ENCODE assay signal across 1 cellular context in genomic region chr14:93184391-93185332, GRCh38.
TF ChIP-seq lines count a peak whose summit lies in the region.

TSS of gene LYSET (plus strand) at chr14:93185317. CDS start at chr14:93185406, 89 bp downstream.
TSS of gene MOAP1 (minus strand) at chr14:93184897. CDS start at chr14:93184242, 655 bp downstream.

TF ChIP-seq in K562, 482 proteins besides CTCF, POLR2A, EP300 and RAD21 (continued from another document and continues in another):
- TF ChIP-seq ZBTB2 (IDR thresholded peaks at IDR 0.05) (no peak), IRF9 (tag; IDR thresholded peaks at IDR 0.05) (no peak), MTA1 (IDR thresholded peaks at IDR 0.05; ENCODE audit: borderline replicate concordance) (no peak), ZKSCAN3 (CRISPR knock-in tag; IDR thresholded peaks at IDR 0.05) (no peak), GABPA (tag; conservative IDR thresholded peaks at IDR 0.05; ENCODE audit: low read depth) (peak; percentile 96), RFX5 (IDR thresholded peaks at IDR 0.05; ENCODE audit: low read depth, low read length) (no peak), SP2 (IDR thresholded peaks at IDR 0.05; ENCODE audit: extremely low read depth, low read depth, low read length, poor library complexity, severe bottlenecking) (no peak), EGR1 (conservative IDR thresholded peaks at IDR 0.05) (peak; percentile 55), E2F6 (IDR thresholded peaks at IDR 0.05; ENCODE audit: borderline replicate concordance in 1 of 2, extremely low read depth in 1 of 2, insufficient read depth in 1 of 2, insufficient read length in 1 of 2, low read depth in 1 of 2, low read length in 1 of 2, poor library complexity in 1 of 2, severe bottlenecking in 1 of 2) (peak; percentile 27 to 64), XRCC3 (IDR thresholded peaks at IDR 0.05) (no peak), ZNF696 (CRISPR knock-in tag; conservative IDR thresholded peaks at IDR 0.05) (no peak), MBD1 (CRISPR knock-in tag; IDR thresholded peaks at IDR 0.05) (no peak), COPS2 (conservative IDR thresholded peaks at IDR 0.05) (no peak), CREM (IDR thresholded peaks at IDR 0.05; ENCODE audit: low read depth) (peak; percentile 87), NKRF (IDR thresholded peaks at IDR 0.05; ENCODE audit: borderline replicate concordance) (0 out of 2 replicates have a peak, but pooled peaks have one; percentile 49), C11orf30 (IDR thresholded peaks at IDR 0.05; ENCODE audit: low read depth) (no peak), ZFP36 (IDR thresholded peaks at IDR 0.05; ENCODE audit: low read depth, low read length, partially characterized antibody) (peak; percentile 35), CTBP1 (IDR thresholded peaks at IDR 0.05; ENCODE audit: borderline replicate concordance) (peak; percentile 60; the same call in 1 of the 2 replicates), ZBTB1 (CRISPR knock-in tag; IDR thresholded peaks at IDR 0.05; ENCODE audit: borderline replicate concordance, low read depth) (peak; percentile 36; the same call in 1 of the 2 replicates), BHLHE40 (IDR thresholded peaks at IDR 0.05; ENCODE audit: low read length) (peak; percentile 61), CREB1 (IDR thresholded peaks at IDR 0.05) (peak; percentile 38; the same call in 1 of the 2 replicates), CREB1 (CRISPR knock-in tag; IDR thresholded peaks at IDR 0.05) (peak; percentile 17; the same call in 1 of the 2 replicates), AFF4 (CRISPR knock-in tag; IDR thresholded peaks at IDR 0.05) (no peak), NCOR1 (IDR thresholded peaks at IDR 0.05) (no peak), TEAD1 (CRISPR knock-in tag; IDR thresholded peaks at IDR 0.05) (no peak), SIN3A (IDR thresholded peaks at IDR 0.05; ENCODE audit: borderline replicate concordance in 2 of 2, control insufficient read depth in 1 of 2, low read depth in 2 of 2, low read length in 2 of 2) (0 out of 4 replicates have a peak, but pooled peaks of 1 of the 2 experiments have one; percentile 16), NR2C1 (IDR thresholded peaks at IDR 0.05) (no peak), NR2C1 (tag; IDR thresholded peaks at IDR 0.05) (no peak), ETS1 (conservative IDR thresholded peaks at IDR 0.05; ENCODE audit: control insufficient read depth, low read depth, low read length) (peak; percentile 54; the same call in 1 of the 2 replicates), MYC (IDR thresholded peaks at IDR 0.05; ENCODE audit: low read depth, low read length) (no peak; the same call in 1 of the 2 replicates), MYC (CRISPR knock-in tag; IDR thresholded peaks at IDR 0.05; ENCODE audit: borderline replicate concordance, low read depth) (no peak), ELF4 (CRISPR knock-in tag; IDR thresholded peaks at IDR 0.05) (no peak), ZBTB8A (IDR thresholded peaks at IDR 0.05; ENCODE audit: partially characterized antibody) (no peak), PATZ1 (CRISPR knock-in tag; IDR thresholded peaks at IDR 0.05; ENCODE audit: borderline replicate concordance) (no peak), ESRRB (CRISPR knock-in tag; IDR thresholded peaks at IDR 0.05; ENCODE audit: borderline replicate concordance) (no peak), ELF1 (tag; IDR thresholded peaks at IDR 0.05) (peak; percentile 85), CLOCK (CRISPR knock-in tag; IDR thresholded peaks at IDR 0.05; ENCODE audit: borderline replicate concordance) (no peak), MIER1 (IDR thresholded peaks at IDR 0.05; ENCODE audit: low read depth) (no peak), SMARCA5 (IDR thresholded peaks at IDR 0.05) (no peak), PCBP2 (IDR thresholded peaks at IDR 0.05; ENCODE audit: low read depth, low read length, poor library complexity, severe bottlenecking) (no peak), FOXA1 (IDR thresholded peaks at IDR 0.05; ENCODE audit: borderline replicate concordance) (no peak), CREB3L1 (IDR thresholded peaks at IDR 0.05; ENCODE audit: borderline replicate concordance, low read depth) (no peak)
